ENCODE assay signal across 8 cellular contexts in the genomic region with DNA sequence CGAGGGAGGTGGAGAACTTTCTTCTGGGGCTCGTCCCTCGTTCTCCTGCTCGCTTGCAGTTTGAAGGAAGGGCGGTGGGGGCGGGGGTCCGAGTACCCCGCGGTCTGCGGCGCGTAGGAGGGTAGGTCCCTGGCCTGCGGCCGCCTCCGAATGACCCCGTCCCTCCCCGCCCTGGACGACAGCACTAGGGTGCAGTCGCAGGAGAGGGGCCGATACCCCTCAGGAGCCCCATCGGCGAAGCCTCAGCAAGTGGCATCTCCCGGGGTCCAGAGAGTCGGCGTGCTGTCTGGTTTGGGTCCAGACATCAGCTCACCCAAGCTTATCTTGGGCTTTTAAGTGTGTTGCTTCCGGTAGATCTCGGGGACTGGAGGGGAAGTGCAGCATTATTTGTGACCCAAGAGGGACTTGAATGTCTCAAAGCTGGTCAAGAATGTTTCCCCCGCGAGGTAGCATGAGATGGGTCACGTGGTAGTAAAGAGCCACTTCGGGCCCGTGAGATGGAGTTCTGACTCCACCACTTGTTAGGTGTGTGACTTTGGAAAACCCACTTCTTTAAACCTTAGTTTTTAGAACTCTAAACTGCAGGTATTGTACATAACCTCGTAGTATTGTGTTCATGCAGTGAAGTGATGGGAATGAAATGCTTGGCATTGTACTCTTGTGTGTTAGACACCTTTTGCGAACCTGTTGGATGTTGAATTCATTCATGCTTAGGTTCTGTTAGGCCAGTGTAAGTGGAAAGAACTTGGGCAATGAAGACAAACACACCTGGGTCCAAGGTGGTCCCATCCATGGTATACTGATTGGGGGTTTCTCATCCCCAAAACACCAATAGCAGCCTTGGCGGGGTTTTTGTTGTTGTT. TPM values are rescaled to one million over a fixed set of nuclear protein-coding genes. Genes with fewer than 3 reads are reported as not detected.
A peak's percentile ranks its signal among the peaks of the same experiment; 100 is the strongest.
DNase-seq lines count a peak whose midpoint lies in the region; ATAC-seq and TF ChIP-seq lines count a peak whose summit lies in the region.

No MANE protein-coding gene starts in this region.

- ATAC-seq in HG03378 (IDR thresholded peaks at IDR 0.05; ENCODE audit: unreplicated experiment), result peak; percentile 58
- peak; percentile 30 for ATAC-seq in central memory CD8-positive, alpha-beta T cell (replicated peaks; ENCODE audit: extremely low read depth, poor library complexity, severe bottlenecking)
- peak; percentile 34 to 52 (median 46) for ATAC-seq in right lobe of liver

- no peak overlapping the region for H3K27ac ChIP-seq in right lobe of liver

- no peaks in the 10 kb centered on the region for H3K9me3 ChIP-seq in right lobe of liver

- no peaks in the 10 kb centered on the region for H3K36me3 ChIP-seq in right lobe of liver

- DNase-seq in SKM-1 treated with dmso at 0.1 percent for 144 hours (lab: John Stamatoyannopoulos, UW; ENCODE audit: unreplicated experiment) (peak; percentile 47), SKM-1 (lab: John Stamatoyannopoulos, UW; ENCODE audit: unreplicated experiment) (no peak), T-helper 2 cell (peak in 3 of 5 experiments; percentile 5 to 43 (median 9)), right lobe of liver (peak in 2 of 3 donors; percentile 32 to 52), middle frontal gyrus (ENCODE audit: extremely low spot score, low spot score) (no peak)
- DNase-seq in central memory CD8-positive, alpha-beta T cell (ENCODE audit: low spot score in 2 of 2), result no peak
- peak in 4 of 6 experiments; percentile 32 to 52 (median 35) for DNase-seq in stimulated activated naive CD4-positive, alpha-beta T cell (lab: John Stamatoyannopoulos, UW)

- TF ChIP-seq CTCF in right lobe of liver (IDR thresholded peaks at IDR 0.05), result no peak

- peaks cover 0 to 4% (median 0%) of the 10 kb centered on the region in 4 donors for H3K4me1 ChIP-seq in right lobe of liver

- no peaks in the 10 kb centered on the region for H3K9me3 Mint-ChIP-seq in central memory CD8-positive, alpha-beta T cell

- no peak overlapping the region for H3K27ac Mint-ChIP-seq in central memory CD8-positive, alpha-beta T cell (ENCODE audit: low read depth)

- intact Hi-C loops in right lobe of liver (cut with DNase I), result loop anchor here (5.0 kb wide), 1 partner anchor 178 kb away; no protein-coding TSS in a partner anchor

- WGBS in right lobe of liver (ENCODE audit: insufficient coverage, low coverage, low lambda C conversion rate, missing lambda C conversion rate), result 12% methylated on average over 9 of the region's 35 CpGs

- H3K27me3 Mint-ChIP-seq in central memory CD8-positive, alpha-beta T cell, result peaks cover 4% of the 10 kb centered on the region

- peaks cover 12% of the 10 kb centered on the region for H3K4me1 Mint-ChIP-seq in central memory CD8-positive, alpha-beta T cell

- H3K36me3 Mint-ChIP-seq in central memory CD8-positive, alpha-beta T cell (ENCODE audit: insufficient read depth), result peaks cover 5% of the 10 kb centered on the region

- no peak for TF ChIP-seq POLR2A in right lobe of liver (IDR thresholded peaks at IDR 0.05)

- peak overlapping the region; percentile 78 for H3K4me3 Mint-ChIP-seq in central memory CD8-positive, alpha-beta T cell

- H3K4me3 ChIP-seq in right lobe of liver, result peak overlapping the region; percentile 89 to 96 (median 91)

- H3K27me3 ChIP-seq in right lobe of liver, result no peaks in the 10 kb centered on the region

RNA-seq across cellular contexts. Expression of a gene that starts 0.9 kb away (rescaled TPM):
- total RNA-seq in right lobe of liver, result 10 to 100 TPM in 2 of 6 experiments, 1 to 10 TPM in 4; 5.3 to 14.8 (median 8.3) TPM

RNA-seq across cellular contexts. Expression of a gene that starts 21.8 kb away (rescaled TPM):
- total RNA-seq in right lobe of liver, result 10 to 100 TPM in 4 of 6 experiments, 1 to 10 TPM in 2; 7.1 to 18.7 (median 12.2) TPM

Comparison
In these comparisons a context has a peak if more than half of its experiments do, and no peak if none do; other contexts are left out.
1. DNase-seq: peak in SKM-1 treated with dmso at 0.1 percent for 144 hours (single experiment), T-helper 2 cell (3 of 5), right lobe of liver (2 of 3) and stimulated activated naive CD4-positive, alpha-beta T cell (4 of 6); none in SKM-1 (single experiment), central memory CD8-positive, alpha-beta T cell (0 of 2) and middle frontal gyrus (single experiment).
2. Peak in every context shown above with its lines, with median percentiles within 50 percentile points of each other: ATAC-seq.